In the genomic region with DNA sequence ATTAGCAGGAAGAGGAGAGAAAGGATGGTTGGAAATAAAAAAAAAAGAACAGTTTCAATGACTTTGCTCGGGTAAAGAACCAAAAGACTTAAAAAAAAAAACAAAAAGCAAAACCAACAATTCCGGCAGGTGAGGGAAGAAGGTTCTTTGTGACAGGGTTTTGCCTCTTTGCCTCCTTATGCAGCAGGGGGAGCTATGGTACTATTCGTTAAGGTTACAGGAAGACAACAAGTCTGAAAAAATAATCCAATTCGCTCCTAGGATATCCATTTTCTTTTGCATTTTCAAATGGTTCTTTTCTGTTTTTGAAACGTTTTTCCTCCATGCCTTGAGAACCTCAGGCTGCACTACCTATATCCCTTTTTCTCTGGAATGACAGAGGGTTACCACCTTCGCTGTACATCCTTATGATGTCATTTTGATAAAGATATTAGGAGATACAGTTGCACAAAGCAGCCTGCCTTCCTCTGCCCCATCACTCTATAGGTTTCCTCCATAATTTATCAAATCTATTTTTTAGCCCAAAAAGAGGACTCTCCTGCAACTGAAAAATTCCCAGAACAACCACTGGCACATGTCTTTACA, we compare ENCODE assay signal across 8 cellular contexts. TPM values are rescaled to one million over a fixed set of nuclear protein-coding genes. Genes with fewer than 3 reads are reported as not detected.
DNase-seq lines count a peak whose midpoint lies in the region; ATAC-seq, FAIRE-seq and TF ChIP-seq lines count a peak whose summit lies in the region.

No MANE protein-coding gene starts in this region.

- no peaks in the 10 kb centered on the region for H3K4me1 Mint-ChIP-seq in activated T-cell treated with anti-CD3 and anti-CD28 coated beads, Interleukin-2, amount 50 U/mL, for 4 hours (ENCODE audit: low read depth)

- H3K9me3 Mint-ChIP-seq in activated T-cell treated with anti-CD3 and anti-CD28 coated beads, Interleukin-2, amount 50 U/mL, for 4 hours, result no peaks in the 10 kb centered on the region

- no peak overlapping the region for H3K4me3 ChIP-seq in astrocyte of the spinal cord (ENCODE audit: low read depth, low read length)

- peak; percentile 91 for TF ChIP-seq CTCF in astrocyte of the spinal cord (IDR thresholded peaks at IDR 0.05; ENCODE audit: low read depth, low read length)

- in situ Hi-C loops in astrocyte of the spinal cord (cut with HindIII; ENCODE audit: low sequenced_read_pairs), result no loop called here

- peak; percentile 5 for DNase-seq in activated T-cell treated with anti-CD3 and anti-CD28 coated beads for 4 hours
- DNase-seq in activated T-cell treated with anti-CD3 and anti-CD28 coated beads, Interleukin-2, amount 50 U/mL, for 4 hours, result no peak
- peak; percentile 70 for DNase-seq in NCI-H82 treated with DMSO at 0.1 percent for 48 hours (lab: John Stamatoyannopoulos, UW; ENCODE audit: unreplicated experiment)
- DNase-seq in astrocyte of the spinal cord (ENCODE audit: low read depth, low spot score), result peak; percentile 72
- DNase-seq in kidney tubule cell (ENCODE audit: low spot score), result peak; percentile 84
- peak; percentile 58 for DNase-seq in urothelium cell line (ENCODE audit: low spot score)

- H3K4me3 Mint-ChIP-seq in activated T-cell treated with anti-CD3 and anti-CD28 coated beads, Interleukin-2, amount 50 U/mL, for 4 hours, result no peak overlapping the region

- no peak for FAIRE-seq in urothelium cell line (lab: Jason Lieb, UNC)

- no peak for ATAC-seq in activated T-cell treated with anti-CD3 and anti-CD28 coated beads, Interleukin-2, amount 50 U/mL, for 4 hours
- ATAC-seq in HG03159 (IDR thresholded peaks at IDR 0.05; ENCODE audit: unreplicated experiment), result peak; percentile 58
- ATAC-seq in HG03045 (IDR thresholded peaks at IDR 0.05; ENCODE audit: unreplicated experiment), result no peak

- H3K36me3 Mint-ChIP-seq in activated T-cell treated with anti-CD3 and anti-CD28 coated beads, Interleukin-2, amount 50 U/mL, for 4 hours (ENCODE audit: insufficient read depth), result no peaks in the 10 kb centered on the region

- no peaks in the 10 kb centered on the region for H3K27me3 Mint-ChIP-seq in activated T-cell treated with anti-CD3 and anti-CD28 coated beads, Interleukin-2, amount 50 U/mL, for 4 hours (ENCODE audit: low read depth)

RNA-seq across cellular contexts. Expression of a gene that starts 55.0 kb away (rescaled TPM):
- total RNA-seq in activated T-cell treated with anti-CD3 and anti-CD28 coated beads, Interleukin-2, amount 50 U/mL, for 4 hours, result under 1 TPM; 0.16 to 0.38 (median 0.20) TPM
